ENCODE assay signal across 19 cellular contexts in the genomic region with DNA sequence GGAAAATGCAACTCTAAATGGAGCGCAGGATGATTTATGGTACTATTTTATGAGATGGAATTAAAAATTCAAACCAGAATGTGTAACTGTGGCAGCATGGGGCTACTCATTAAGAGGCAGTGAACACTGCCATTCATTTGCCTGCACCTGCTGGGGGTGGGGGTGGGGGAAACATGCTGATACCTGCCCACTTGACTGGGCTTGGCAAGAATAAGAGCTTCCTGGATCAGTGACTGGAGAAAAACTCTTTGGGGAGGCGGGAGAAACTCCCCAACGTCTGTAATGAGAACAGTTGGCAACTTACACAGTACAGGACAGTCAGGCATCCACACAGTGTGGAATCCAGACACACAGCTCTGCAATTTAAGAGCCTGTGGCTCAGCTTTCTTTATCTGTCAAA.
DNase-seq lines count a peak whose midpoint lies in the region; ATAC-seq lines count a peak whose summit lies in the region.
"Had no signal": no experiment of that assay in that cellular context is flagged by ENCODE, and none has a peak within 500 bp of the region (broad histone marks: within the 10 kb centered on the region; RNA-seq: fewer than 3 reads in every experiment).

No MANE protein-coding gene starts in this region.

- DNase-seq in DMS153 treated with DMSO at 0.1 percent for 48 hours (lab: John Stamatoyannopoulos, UW; ENCODE audit: unreplicated experiment) (peak; percentile 73), NCI-H1436 treated with DMSO at 0.1 percent for 48 hours (lab: John Stamatoyannopoulos, UW) (peak; percentile 81), NCI-H2171 treated with DMSO at 0.1 percent for 48 hours (lab: John Stamatoyannopoulos, UW) (peak; percentile 88), SHP77 (lab: John Stamatoyannopoulos, UW) (peak; percentile 77 to 85), kidney tubule cell (ENCODE audit: low spot score) (no peak)
- DNase-seq in stimulated activated CD4-positive, alpha-beta T cell treated with anti-CD3 and anti-CD28 coated beads, Interleukin-4, amount 100 ng/mL, for 1 hour, result no peak
- DNase-seq: activated naive CD8-positive, alpha-beta T cell treated with anti-CD3 and anti-CD28 coated beads, Interleukin-2, amount 50 U/mL, for 24 hours; CD4-positive, CD25-positive, alpha-beta regulatory T cell; EL; foreskin melanocyte; Karpas-422; left cardiac atrium; midbrain; nephron progenitor cell; PC-3; stimulated activated CD4-positive, alpha-beta T cell treated with anti-CD3 and anti-CD28 coated beads, Interleukin-2, amount 100 ng/mL, for 48 hours; uterus had no signal

- ATAC-seq in HG03342 (IDR thresholded peaks at IDR 0.05; ENCODE audit: unreplicated experiment), result no peak
- ATAC-seq in GM18498 (IDR thresholded peaks at IDR 0.05; ENCODE audit: unreplicated experiment), result no peak
- ATAC-seq: activated naive CD8-positive, alpha-beta T cell treated with anti-CD3 and anti-CD28 coated beads, Interleukin-2, amount 50 U/mL, for 24 hours; left cardiac atrium; PC-3 had no signal

Comparison
In these comparisons a context has a peak if more than half of its experiments do, and no peak if none do; other contexts are left out.
1. DNase-seq: peak in DMS153 treated with DMSO at 0.1 percent for 48 hours (single experiment), NCI-H1436 treated with DMSO at 0.1 percent for 48 hours (single experiment), NCI-H2171 treated with DMSO at 0.1 percent for 48 hours (single experiment) and SHP77 (2 of 2); none in stimulated activated CD4-positive, alpha-beta T cell treated with anti-CD3 and anti-CD28 coated beads, Interleukin-4, amount 100 ng/mL, for 1 hour (single experiment) and kidney tubule cell (single experiment).